Comparison of ENCODE assay signal across 1 cellular context in genomic region chr3:10280571-10280970, GRCh38.
TF ChIP-seq lines count a peak whose summit lies in the region.

No MANE protein-coding gene starts in this region.

TF ChIP-seq in IMR-90, 13 proteins besides CTCF, POLR2A, EP300 and RAD21:
- TF ChIP-seq RCOR1 (IDR thresholded peaks at IDR 0.05; ENCODE audit: insufficient replicate concordance, low read length) (no peak), RFX5 (IDR thresholded peaks at IDR 0.05; ENCODE audit: low read depth, low read length) (no peak), CEBPB (IDR thresholded peaks at IDR 0.05; ENCODE audit: low read depth, low read length) (no peak), MAZ (IDR thresholded peaks at IDR 0.05; ENCODE audit: borderline replicate concordance, low read depth, low read length) (no peak), MAFK (IDR thresholded peaks at IDR 0.05; ENCODE audit: low read depth, low read length) (no peak), SMC3 (IDR thresholded peaks at IDR 0.05; ENCODE audit: low read depth, low read length) (no peak), MXI1 (IDR thresholded peaks at IDR 0.05; ENCODE audit: borderline replicate concordance, low read depth, low read length) (no peak), FOS (IDR thresholded peaks at IDR 0.05; ENCODE audit: low read depth, low read length) (no peak), NFE2L2 (IDR thresholded peaks at IDR 0.05; ENCODE audit: low read depth, low read length) (no peak), CHD1 (IDR thresholded peaks at IDR 0.05; ENCODE audit: low read depth, low read length) (no peak), BHLHE40 (IDR thresholded peaks at IDR 0.05; ENCODE audit: low read depth, low read length) (no peak), USF2 (IDR thresholded peaks at IDR 0.05; ENCODE audit: low read depth, low read length) (no peak)
- TF ChIP-seq, protein P1, sequence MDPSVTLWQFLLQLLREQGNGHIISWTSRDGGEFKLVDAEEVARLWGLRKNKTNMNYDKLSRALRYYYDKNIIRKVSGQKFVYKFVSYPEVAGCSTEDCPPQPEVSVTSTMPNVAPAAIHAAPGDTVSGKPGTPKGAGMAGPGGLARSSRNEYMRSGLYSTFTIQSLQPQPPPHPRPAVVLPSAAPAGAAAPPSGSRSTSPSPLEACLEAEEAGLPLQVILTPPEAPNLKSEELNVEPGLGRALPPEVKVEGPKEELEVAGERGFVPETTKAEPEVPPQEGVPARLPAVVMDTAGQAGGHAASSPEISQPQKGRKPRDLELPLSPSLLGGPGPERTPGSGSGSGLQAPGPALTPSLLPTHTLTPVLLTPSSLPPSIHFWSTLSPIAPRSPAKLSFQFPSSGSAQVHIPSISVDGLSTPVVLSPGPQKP (IDR thresholded peaks at IDR 0.05; ENCODE audit: borderline replicate concordance, low read depth, low read length) = no peak
